Comparison of ENCODE assay signal across 17 cellular contexts in the genomic region with DNA sequence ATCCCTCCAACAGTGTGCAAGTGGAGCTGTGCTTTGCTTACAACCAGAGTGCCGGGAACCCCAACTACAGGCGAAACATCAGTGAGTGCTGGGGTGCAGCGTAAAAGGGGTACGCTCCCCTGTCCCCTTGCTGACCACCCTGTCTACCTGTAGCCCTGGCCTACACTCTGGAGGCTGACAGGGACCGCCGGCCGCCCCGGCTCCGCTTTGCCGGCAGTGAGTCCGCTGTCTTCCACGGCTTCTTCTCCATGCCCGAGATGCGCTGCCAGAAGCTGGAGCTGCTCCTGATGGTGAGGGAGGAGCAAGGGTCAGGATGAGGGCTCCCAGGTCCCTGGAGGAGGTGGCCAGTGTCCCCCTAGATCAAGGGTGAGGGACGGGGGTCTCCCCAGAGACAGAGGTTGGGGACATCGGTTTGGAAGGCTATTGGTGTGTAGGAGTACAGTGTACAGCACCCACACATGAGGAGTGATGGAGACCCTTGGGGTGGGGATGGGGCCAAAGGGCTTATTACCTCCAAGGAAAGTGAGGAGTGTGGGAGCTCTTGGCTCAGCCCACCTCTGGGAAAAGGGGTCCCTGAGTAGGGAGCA. TPM values are rescaled to one million over a fixed set of nuclear protein-coding genes. Genes with fewer than 3 reads are reported as not detected.
DNase-seq lines count a peak whose midpoint lies in the region; ATAC-seq and TF ChIP-seq lines count a peak whose summit lies in the region.
"Had no signal": no experiment of that assay in that cellular context is flagged by ENCODE, and none has a peak within 500 bp of the region (broad histone marks: within the 10 kb centered on the region; RNA-seq: fewer than 3 reads in every experiment).

No MANE protein-coding gene starts in this region.

- no peaks in the 10 kb centered on the region for H3K27me3 ChIP-seq in gastroesophageal sphincter
- H3K27me3 ChIP-seq: BLaER1 had no signal

- no peak for TF ChIP-seq EP300 in gastroesophageal sphincter (IDR thresholded peaks at IDR 0.05)

- TF ChIP-seq CTCF in RWPE1 (conservative IDR thresholded peaks at IDR 0.05; ENCODE audit: low read depth) (no peak), gastroesophageal sphincter (IDR thresholded peaks at IDR 0.05) (no peak)

- WGBS in gastroesophageal sphincter (ENCODE audit: low coverage in 1 of 2), 2 donors = no CpG with 5 or more reads among the region's 16 CpGs

- intact Hi-C loops in Right ventricle myocardium inferior (cut with DNase I) = no loop called here
- intact Hi-C loops in left cardiac atrium (cut with DNase I) = loop anchor here in 1 of 2 donors (5.0 kb wide), 1 partner anchor 43 kb away; no protein-coding TSS in a partner anchor

- no peak overlapping the region for H3K4me3 ChIP-seq in gastroesophageal sphincter
- H3K4me3 ChIP-seq: BLaER1 had no signal

- DNase-seq in Right ventricle myocardium inferior (ENCODE audit: missing footprints) = peak; percentile 61
- DNase-seq in left cardiac atrium = no peak
- DNase-seq in RWPE1 (ENCODE audit: low spot score) = no peak
- DNase-seq in GOT3 (lab: John Stamatoyannopoulos, UW) = no peak
- DNase-seq in activated CD8-positive, alpha-beta memory T cell treated with anti-CD3 and anti-CD28 coated beads, Interleukin-2, amount 50 U/mL, for 4 hours = no peak
- DNase-seq: 8988T; AML-193; Caco-2; CD8-positive, alpha-beta memory T cell; DMS53; GF-D8; HCEC 1CT; HFFc6 had no signal

- no peak for ATAC-seq in Right ventricle myocardium inferior
- ATAC-seq in left cardiac atrium = no peak
- ATAC-seq in gastroesophageal sphincter = peak; percentile 13
- ATAC-seq in HG03175 (IDR thresholded peaks at IDR 0.05; ENCODE audit: unreplicated experiment) = no peak

- H3K27ac ChIP-seq in RWPE1 (peak overlapping the region; percentile 75), gastroesophageal sphincter (peak overlapping the region in 1 of 4 donors; percentile 35)
- H3K27ac ChIP-seq: BLaER1, HL-60 had no signal

- peaks cover 0 to 100% of the 10 kb centered on the region in 2 donors for H3K36me3 ChIP-seq in gastroesophageal sphincter
- H3K36me3 ChIP-seq: BLaER1 had no signal

- H3K9me3 ChIP-seq in gastroesophageal sphincter = no peaks in the 10 kb centered on the region
- H3K9me3 ChIP-seq: Caco-2 had no signal

- CTCF ChIA-PET in RWPE1 (lab: Yijun Ruan, JAX) = interaction anchor here (1.1 kb wide), 1 partner anchor 18 kb away, joined by 4 read pairs; no protein-coding TSS in a partner anchor

- POLR2A ChIA-PET in RWPE1 (lab: Yijun Ruan, JAX; ENCODE audit: low non-redundant PET) = interaction anchor here (0.5 to 1.5 kb wide), 2 partner anchors 9 to 10 kb away, joined by 4 read pairs; no protein-coding TSS in a partner anchor

- no peak for TF ChIP-seq POLR2A in gastroesophageal sphincter (IDR thresholded peaks at IDR 0.05)

- H3K4me1 ChIP-seq in gastroesophageal sphincter = peaks cover 0 to 10% (median 0%) of the 10 kb centered on the region in 3 donors
- H3K4me1 ChIP-seq: BLaER1, Caco-2 had no signal

RNA-seq across cellular contexts. Expression of a gene that starts 19.6 kb away (rescaled TPM):
- total RNA-seq in Right ventricle myocardium inferior = 260 TPM
- total RNA-seq in left cardiac atrium = 100 to 1,000 TPM; 156 to 203 TPM
- 10 to 100 TPM; 31.6 to 70.6 (median 58.1) TPM for total RNA-seq in gastroesophageal sphincter

RNA-seq across cellular contexts. Expression of a gene that starts 19.6 kb away (rescaled TPM):
- total RNA-seq in Right ventricle myocardium inferior = 16.4 TPM
- 10 to 100 TPM; 26.5 to 35.9 TPM for total RNA-seq in left cardiac atrium
- total RNA-seq in gastroesophageal sphincter = 100 to 1,000 TPM in 3 of 4 donors, 10 to 100 TPM in 1; 62.4 to 131 (median 124) TPM

RNA-seq across cellular contexts. Expression of a gene that starts 54.4 kb away (rescaled TPM):
- total RNA-seq in Right ventricle myocardium inferior = 1.7 TPM
- total RNA-seq in left cardiac atrium = 1 to 10 TPM; 1.6 to 2.1 TPM
- total RNA-seq in gastroesophageal sphincter = 1 to 10 TPM; 1.3 to 2.8 (median 2.3) TPM
